Comparison of ENCODE assay signal across 18 cellular contexts in genomic region chr2:237058423-237058822, GRCh38.
"Had no signal": no experiment of that assay in that cellular context is flagged by ENCODE, and none has a peak within 500 bp of the region (broad histone marks: within the 10 kb centered on the region; RNA-seq: fewer than 3 reads in every experiment).

No MANE protein-coding gene starts in this region.

- H3K27me3 Mint-ChIP-seq: activated CD4-positive, alpha-beta memory T cell treated with anti-CD3 and anti-CD28 coated beads for 36 hours; activated CD4-positive, alpha-beta T cell treated with anti-CD3 and anti-CD28 coated beads for 36 hours; activated naive CD8-positive, alpha-beta T cell had no signal

- ATAC-seq: esophagus mucosa, gastrocnemius medialis, heart left ventricle, left lung, sciatic nerve had no signal

- H3K27ac Mint-ChIP-seq: activated CD4-positive, alpha-beta memory T cell treated with anti-CD3 and anti-CD28 coated beads for 36 hours; activated CD4-positive, alpha-beta T cell treated with anti-CD3 and anti-CD28 coated beads for 36 hours; activated naive CD8-positive, alpha-beta T cell; stimulated activated naive B cell treated with anti-CD40 and anti-IgM and Interleukin-4, amounts not matched to agents 10 μg/mL and 1 μg/mL and 100 μg/mL, for 72 hours had no signal

- H3K9me3 ChIP-seq: gastrocnemius medialis, heart left ventricle, left lung, ovary, thyroid gland had no signal

- H3K27ac ChIP-seq: gastrocnemius medialis, heart left ventricle, left lung, ovary, thyroid gland had no signal

- H3K9me3 Mint-ChIP-seq: activated CD4-positive, alpha-beta memory T cell treated with anti-CD3 and anti-CD28 coated beads for 36 hours; activated T-helper 1 cell treated with anti-CD3 and anti-CD28 coated beads, Interleukin-12 subunit alpha, Interleukin-12 subunit beta, Interleukin-2, Interleukin-4 antibody, amounts not matched to agents 30 ng/mL and 10 ng/mL and 1 ng/mL, durations not matched to agents 14 hours and 24 hours and 36 hours; neural crest cell; stimulated activated naive B cell treated with anti-CD40 and anti-IgM and Interleukin-4, amounts not matched to agents 10 μg/mL and 1 μg/mL and 100 μg/mL, for 72 hours had no signal

- H3K27me3 ChIP-seq: gastrocnemius medialis, heart left ventricle, left lung, ovary, thyroid gland had no signal

- H3K4me3 ChIP-seq: gastrocnemius medialis, heart left ventricle, left lung, ovary, smooth muscle cell, thyroid gland had no signal

- H3K36me3 Mint-ChIP-seq: activated CD4-positive, alpha-beta memory T cell treated with anti-CD3 and anti-CD28 coated beads for 36 hours; stimulated activated naive B cell treated with anti-CD40 and anti-IgM and Interleukin-4, amounts not matched to agents 10 μg/mL and 1 μg/mL and 100 μg/mL, for 72 hours had no signal

- H3K4me3 Mint-ChIP-seq: activated CD4-positive, alpha-beta memory T cell treated with anti-CD3 and anti-CD28 coated beads for 36 hours; activated CD4-positive, alpha-beta T cell treated with anti-CD3 and anti-CD28 coated beads for 36 hours; activated naive CD8-positive, alpha-beta T cell; activated T-helper 1 cell treated with anti-CD3 and anti-CD28 coated beads, Interleukin-12 subunit alpha, Interleukin-12 subunit beta, Interleukin-2, Interleukin-4 antibody, amounts not matched to agents 30 ng/mL and 10 ng/mL and 1 ng/mL, durations not matched to agents 14 hours and 24 hours and 36 hours; neural crest cell had no signal

- H3K36me3 ChIP-seq: gastrocnemius medialis, heart left ventricle, left lung, ovary, thyroid gland had no signal

- DNase-seq: activated T-cell treated with anti-CD3 and anti-CD28 coated beads for 4 hours; effector CD4-positive, alpha-beta T cell; gastrocnemius medialis; heart left ventricle; kidney; ovary; stimulated activated CD4-positive, alpha-beta T cell treated with anti-CD3 and anti-CD28 coated beads, Interleukin-4, amount 100 ng/mL, for 4 hours; stimulated activated naive B cell treated with anti-CD40 and anti-IgM and Interleukin-4, amounts not matched to agents 10 μg/mL and 1 μg/mL and 100 μg/mL, for 72 hours; thyroid gland had no signal

- H3K4me2 ChIP-seq: smooth muscle cell had no signal
